ENCODE assay signal across 12 cellular contexts in the genomic region with DNA sequence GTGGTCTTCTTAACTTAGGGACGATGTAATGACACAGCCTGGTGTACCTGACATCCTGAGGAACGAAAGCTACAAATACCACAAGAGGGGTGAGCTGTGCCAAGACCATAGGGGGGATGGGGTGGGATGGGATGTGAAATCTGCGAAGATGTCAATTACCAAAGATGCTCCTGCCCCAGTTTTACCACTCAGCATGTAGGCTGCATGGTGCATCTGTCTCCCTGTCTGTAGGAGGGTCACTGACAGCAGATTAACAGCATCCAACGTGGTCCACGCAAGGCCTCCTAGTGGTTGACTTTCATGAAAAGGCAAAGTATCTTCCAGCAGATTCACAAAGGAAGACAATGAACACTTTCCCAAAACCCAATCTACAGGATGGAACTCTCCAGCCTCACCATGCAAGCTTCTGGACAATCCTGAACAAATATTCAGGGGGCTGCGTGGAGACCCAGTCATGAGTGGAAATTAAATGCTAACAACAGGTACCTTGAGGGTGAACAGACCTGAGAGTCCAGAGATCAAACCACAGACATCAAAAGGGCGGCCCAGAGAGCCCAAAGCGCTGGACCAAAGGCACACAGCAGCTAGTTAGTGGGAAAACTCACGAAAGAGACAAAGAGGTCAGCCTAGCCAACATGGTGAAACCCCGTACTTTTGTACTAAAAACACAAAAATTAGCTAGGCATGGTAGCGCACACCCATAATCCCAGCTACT. TPM values are rescaled to one million over a fixed set of nuclear protein-coding genes. Genes with fewer than 3 reads are reported as not detected.
DNase-seq lines count a peak whose midpoint lies in the region; ATAC-seq, FAIRE-seq and TF ChIP-seq lines count a peak whose summit lies in the region.
"Had no signal": no experiment of that assay in that cellular context is flagged by ENCODE, and none has a peak within 500 bp of the region (broad histone marks: within the 10 kb centered on the region; RNA-seq: fewer than 3 reads in every experiment).

No MANE protein-coding gene starts in this region.

- no peak for FAIRE-seq in astrocyte (lab: Jason Lieb, UNC)
- FAIRE-seq: GM12891 had no signal

- H3K9ac ChIP-seq in HUES48 (ENCODE audit: low read depth, low read length) (no peak overlapping the region), astrocyte (ENCODE audit: low read length) (no peak overlapping the region)

- no peak for TF ChIP-seq POLR2A in gastrocnemius medialis (IDR thresholded peaks at IDR 0.05)

- no peak for ATAC-seq in right cardiac atrium
- no peak for ATAC-seq in gastrocnemius medialis
- no peak for ATAC-seq in GM21723 (IDR thresholded peaks at IDR 0.05; ENCODE audit: unreplicated experiment)
- no peak for ATAC-seq in activated CD8-positive, alpha-beta T cell treated with anti-CD3 and anti-CD28 coated beads, Interleukin-2, amount 10 ng/mL, durations not matched to agents 7 days and 5 days

- peaks cover 64% of the 10 kb centered on the region for H3K79me2 ChIP-seq in astrocyte (ENCODE audit: insufficient read depth, low read length)

- no peaks in the 10 kb centered on the region for H3K27me3 Mint-ChIP-seq in astrocyte (ENCODE audit: low read depth, unreplicated experiment)
- no peaks in the 10 kb centered on the region for H3K27me3 Mint-ChIP-seq in activated CD8-positive, alpha-beta T cell treated with anti-CD3 and anti-CD28 coated beads, Interleukin-2, amount 10 ng/mL, durations not matched to agents 7 days and 5 days (ENCODE audit: low read depth)

- H3K36me3 ChIP-seq in HUES48 (ENCODE audit: control insufficient read depth, insufficient read depth, low read length) (peaks cover 41% of the 10 kb centered on the region), astrocyte (ENCODE audit: insufficient read depth, low read length) (peaks cover 9% of the 10 kb centered on the region), gastrocnemius medialis (peaks cover 0 to 18% of the 10 kb centered on the region in 2 donors)

- no peak overlapping the region for H2AFZ ChIP-seq in astrocyte (ENCODE audit: low read depth, low read length)

- H3K36me3 Mint-ChIP-seq in astrocyte (ENCODE audit: low read depth, unreplicated experiment), result peaks cover 18% of the 10 kb centered on the region
- peaks cover 29% of the 10 kb centered on the region for H3K36me3 Mint-ChIP-seq in activated CD8-positive, alpha-beta T cell treated with anti-CD3 and anti-CD28 coated beads, Interleukin-2, amount 10 ng/mL, durations not matched to agents 7 days and 5 days (ENCODE audit: low read depth)

- H4K20me1 ChIP-seq in astrocyte (ENCODE audit: insufficient read depth, low read length), result no peaks in the 10 kb centered on the region

- no peak overlapping the region for H3K4me3 Mint-ChIP-seq in astrocyte (ENCODE audit: unreplicated experiment)
- H3K4me3 Mint-ChIP-seq in activated CD8-positive, alpha-beta T cell treated with anti-CD3 and anti-CD28 coated beads, Interleukin-2, amount 10 ng/mL, durations not matched to agents 7 days and 5 days, result no peak overlapping the region

- H3K27ac Mint-ChIP-seq in astrocyte (ENCODE audit: unreplicated experiment), result peak overlapping the region; percentile 34
- H3K27ac Mint-ChIP-seq in activated CD8-positive, alpha-beta T cell treated with anti-CD3 and anti-CD28 coated beads, Interleukin-2, amount 10 ng/mL, durations not matched to agents 7 days and 5 days, result no peak overlapping the region

- WGBS in right cardiac atrium, result 92% methylated on average over 11 of the region's 11 CpGs

- in situ Hi-C loops in gastrocnemius medialis (cut with MboI; ENCODE audit: low sequenced_read_pairs in 4 of 4), result loop anchor here in 1 of 4 donors (10.0 kb wide), 1 partner anchor 53 kb away; no protein-coding TSS in a partner anchor

- peaks cover 35% of the 10 kb centered on the region for H3K4me1 Mint-ChIP-seq in astrocyte (ENCODE audit: low read depth, unreplicated experiment)
- peaks cover 16% of the 10 kb centered on the region for H3K4me1 Mint-ChIP-seq in activated CD8-positive, alpha-beta T cell treated with anti-CD3 and anti-CD28 coated beads, Interleukin-2, amount 10 ng/mL, durations not matched to agents 7 days and 5 days (ENCODE audit: low read depth)

- CTCF ChIA-PET in activated CD8-positive, alpha-beta T cell treated with anti-CD3 and anti-CD28 coated beads, Interleukin-2, amount 10 ng/mL, durations not matched to agents 7 days and 5 days (lab: Charles Lee), result interaction anchor here (1.1 kb wide), 1 partner anchor 39 kb away, joined by 4 read pairs; no protein-coding TSS in a partner anchor

- no peak overlapping the region for H3K4me2 ChIP-seq in astrocyte (ENCODE audit: low read length)

- no peaks in the 10 kb centered on the region for H3K9me3 Mint-ChIP-seq in astrocyte (ENCODE audit: unreplicated experiment)
- H3K9me3 Mint-ChIP-seq in activated CD8-positive, alpha-beta T cell treated with anti-CD3 and anti-CD28 coated beads, Interleukin-2, amount 10 ng/mL, durations not matched to agents 7 days and 5 days (ENCODE audit: insufficient read depth), result no peaks in the 10 kb centered on the region

- TF ChIP-seq CTCF in astrocyte (IDR thresholded peaks at IDR 0.05; ENCODE audit: insufficient read depth, low read depth, low read length) (no peak), gastrocnemius medialis (IDR thresholded peaks at IDR 0.05 in 4 of 5, conservative IDR thresholded peaks at IDR 0.05 in 1 of 5) (no peak)

- H3K27me3 ChIP-seq in HUES48 (ENCODE audit: control insufficient read depth, insufficient read depth, low read length) (no peaks in the 10 kb centered on the region), astrocyte (ENCODE audit: insufficient read depth, low read length) (no peaks in the 10 kb centered on the region), right cardiac atrium (ENCODE audit: control insufficient read depth, insufficient read depth) (no peaks in the 10 kb centered on the region), gastrocnemius medialis (no peaks in the 10 kb centered on the region)
- H3K27me3 ChIP-seq: neutrophil had no signal

- H3K4me3 ChIP-seq in HUES48 (ENCODE audit: low read depth, low read length), result no peak overlapping the region
- no peak overlapping the region for H3K4me3 ChIP-seq in astrocyte (ENCODE audit: insufficient read depth, low read depth, low read length)
- H3K4me3 ChIP-seq in right cardiac atrium (ENCODE audit: low read length), result no peak overlapping the region
- H3K4me3 ChIP-seq in gastrocnemius medialis, result no peak overlapping the region

- peak overlapping the region; percentile 50 for H3K27ac ChIP-seq in HUES48 (ENCODE audit: low read depth, low read length)
- no peak overlapping the region for H3K27ac ChIP-seq in astrocyte (ENCODE audit: low read depth, low read length)
- peak overlapping the region; percentile 56 for H3K27ac ChIP-seq in right cardiac atrium (ENCODE audit: low read length)
- H3K27ac ChIP-seq in gastrocnemius medialis, result peak overlapping the region; percentile 53 to 99 (median 96)
- H3K27ac ChIP-seq: neutrophil had no signal

- H3K9me3 ChIP-seq in HUES48 (ENCODE audit: control insufficient read depth, insufficient read depth, low read length), result no peaks in the 10 kb centered on the region
- H3K9me3 ChIP-seq in astrocyte (ENCODE audit: insufficient read depth, low read depth, low read length), result no peaks in the 10 kb centered on the region
- H3K9me3 ChIP-seq in right cardiac atrium (ENCODE audit: control insufficient read depth, low read length), result no peaks in the 10 kb centered on the region
- no peaks in the 10 kb centered on the region for H3K9me3 ChIP-seq in gastrocnemius medialis
- H3K9me3 ChIP-seq: neutrophil had no signal

- H3K4me1 ChIP-seq in HUES48 (ENCODE audit: control insufficient read depth, insufficient read depth, low read length) (peaks cover 39% of the 10 kb centered on the region), astrocyte (ENCODE audit: insufficient read depth, low read length) (peaks cover 25% of the 10 kb centered on the region), right cardiac atrium (ENCODE audit: control insufficient read depth, insufficient read depth, low read length) (peaks cover 17% of the 10 kb centered on the region), gastrocnemius medialis (peaks cover 35 to 50% of the 10 kb centered on the region in 2 donors)

- DNase-seq in astrocyte (ENCODE audit: low read depth) (no peak), right cardiac atrium (no peak), gastrocnemius medialis (no peak), pons (ENCODE audit: low spot score) (no peak)
- no peak for DNase-seq in activated CD8-positive, alpha-beta T cell treated with anti-CD3 and anti-CD28 coated beads, Interleukin-2, amount 10 ng/mL, durations not matched to agents 7 days and 5 days
- DNase-seq: EL; NCI-H446 treated with DMSO at 0.1 percent for 48 hours; stimulated activated naive CD4-positive, alpha-beta T cell treated with Interleukin-2 at 50 U/mL for 16 hours had no signal

- intact Hi-C loops in right cardiac atrium (cut with DNase I) (no loop called here), gastrocnemius medialis (cut with DNase I; ENCODE audit: low total_unique reads) (loop anchor here (10.0 kb wide), 1 partner anchor 253 kb away; no protein-coding TSS in a partner anchor)

- POLR2A ChIA-PET in activated CD8-positive, alpha-beta T cell treated with anti-CD3 and anti-CD28 coated beads, Interleukin-2, amount 10 ng/mL, durations not matched to agents 7 days and 5 days (lab: Charles Lee), result no interaction called here

RNA-seq across cellular contexts. Expression of gene ZMYND8, which starts 44.4 kb away (rescaled TPM):
- 43.9 and 45.8 TPM in 2 replicates for total RNA-seq in astrocyte
- total RNA-seq in right cardiac atrium, result 10 to 100 TPM; 20.4 to 35.7 (median 31.4) TPM
- 10.0 TPM for polyA plus RNA-seq in right cardiac atrium
- 10 to 100 TPM; 15.1 to 32.2 (median 19.7) TPM for total RNA-seq in gastrocnemius medialis
- total RNA-seq in activated CD8-positive, alpha-beta T cell treated with anti-CD3 and anti-CD28 coated beads, Interleukin-2, amount 10 ng/mL, durations not matched to agents 7 days and 5 days, result 10 to 100 TPM; 44.3 to 44.7 TPM
